In the genomic region with DNA sequence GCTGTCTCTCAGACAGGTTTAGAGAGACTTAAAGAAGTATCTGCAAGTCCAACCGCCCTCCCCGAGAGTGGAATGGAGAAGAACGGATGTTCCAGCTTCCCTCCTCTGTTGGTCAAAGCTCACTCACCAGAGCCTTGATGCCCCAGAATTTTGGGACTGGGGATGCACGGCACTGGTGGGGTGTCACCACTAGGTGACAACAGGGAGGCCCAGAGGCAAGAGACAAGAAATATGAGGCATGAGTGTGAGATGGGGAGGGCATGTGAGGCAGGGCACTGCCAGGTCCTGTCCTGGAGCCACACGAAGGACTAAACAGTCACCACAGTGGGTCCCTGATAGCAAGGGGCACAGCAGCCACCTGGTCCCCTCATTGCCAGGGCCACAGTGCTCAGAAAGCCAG, we compare ENCODE assay signal across 18 cellular contexts.
"Had no signal": no experiment of that assay in that cellular context is flagged by ENCODE, and none has a peak within 500 bp of the region (broad histone marks: within the 10 kb centered on the region; RNA-seq: fewer than 3 reads in every experiment).

No MANE protein-coding gene starts in this region.

- H3K36me3 ChIP-seq: sigmoid colon, spleen had no signal

- FAIRE-seq: astrocyte, urothelium cell line had no signal

- DNase-seq: activated CD4-positive, alpha-beta memory T cell treated with anti-CD3 and anti-CD28 coated beads for 36 hours; activated CD8-positive, alpha-beta memory T cell treated with anti-CD3 and anti-CD28 coated beads, Interleukin-2, amount 10 ng/mL, durations not matched to agents 7 days and 5 days; activated naive CD4-positive, alpha-beta T cell treated with anti-CD3 and anti-CD28 coated beads for 36 hours; activated naive CD8-positive, alpha-beta T cell treated with anti-CD3 and anti-CD28 coated beads, Interleukin-2, amount 50 U/mL, for 24 hours; activated T-cell treated with anti-CD3 and anti-CD28 coated beads, Interleukin-2, amount 50 U/mL, for 1 hour; cortex of kidney; effector memory CD4-positive, alpha-beta T cell; foreskin keratinocyte; immature natural killer cell; nephron progenitor cell; psoas muscle; sigmoid colon; spleen; stimulated activated naive CD8-positive, alpha-beta T cell treated with anti-CD3 and anti-CD28 coated beads, Interleukin-15, amount 100 ng/mL, for 72 hours; T-cell; T-helper 9 cell had no signal

- H3K9me3 ChIP-seq: psoas muscle, sigmoid colon, spleen had no signal

- H3K4me1 ChIP-seq: foreskin keratinocyte, psoas muscle, sigmoid colon, spleen had no signal

- ATAC-seq: activated CD8-positive, alpha-beta memory T cell treated with anti-CD3 and anti-CD28 coated beads, Interleukin-2, amount 10 ng/mL, durations not matched to agents 7 days and 5 days; activated naive CD8-positive, alpha-beta T cell treated with anti-CD3 and anti-CD28 coated beads, Interleukin-2, amount 50 U/mL, for 24 hours; foreskin keratinocyte; psoas muscle; stimulated activated naive CD8-positive, alpha-beta T cell treated with anti-CD3 and anti-CD28 coated beads, Interleukin-15, amount 100 ng/mL, for 72 hours; T-cell had no signal

- H3K27me3 ChIP-seq: foreskin keratinocyte, sigmoid colon had no signal

- H3K27ac ChIP-seq: foreskin keratinocyte, psoas muscle, sigmoid colon, spleen had no signal

- H3K4me3 ChIP-seq: psoas muscle, sigmoid colon, spleen had no signal
